ENCODE assay signal across 1 cellular context in genomic region chr20:17643531-17644188, GRCh38.
TF ChIP-seq lines count a peak whose summit lies in the region.

No MANE protein-coding gene starts in this region.

TF ChIP-seq in IMR-90, 13 proteins besides CTCF, POLR2A, EP300 and RAD21:
- TF ChIP-seq CEBPB (IDR thresholded peaks at IDR 0.05; ENCODE audit: low read depth, low read length) (no peak), RFX5 (IDR thresholded peaks at IDR 0.05; ENCODE audit: low read depth, low read length) (no peak), MAFK (IDR thresholded peaks at IDR 0.05; ENCODE audit: low read depth, low read length) (no peak), MXI1 (IDR thresholded peaks at IDR 0.05; ENCODE audit: borderline replicate concordance, low read depth, low read length) (no peak), NFE2L2 (IDR thresholded peaks at IDR 0.05; ENCODE audit: low read depth, low read length) (no peak), MAZ (IDR thresholded peaks at IDR 0.05; ENCODE audit: borderline replicate concordance, low read depth, low read length) (no peak), CHD1 (IDR thresholded peaks at IDR 0.05; ENCODE audit: low read depth, low read length) (no peak), USF2 (IDR thresholded peaks at IDR 0.05; ENCODE audit: low read depth, low read length) (no peak), SMC3 (IDR thresholded peaks at IDR 0.05; ENCODE audit: low read depth, low read length) (no peak), ELK1 (IDR thresholded peaks at IDR 0.05; ENCODE audit: borderline replicate concordance, low read depth, low read length) (no peak), BHLHE40 (IDR thresholded peaks at IDR 0.05; ENCODE audit: low read depth, low read length) (no peak), RCOR1 (IDR thresholded peaks at IDR 0.05; ENCODE audit: insufficient replicate concordance, low read length) (no peak)
